In the genomic region with DNA sequence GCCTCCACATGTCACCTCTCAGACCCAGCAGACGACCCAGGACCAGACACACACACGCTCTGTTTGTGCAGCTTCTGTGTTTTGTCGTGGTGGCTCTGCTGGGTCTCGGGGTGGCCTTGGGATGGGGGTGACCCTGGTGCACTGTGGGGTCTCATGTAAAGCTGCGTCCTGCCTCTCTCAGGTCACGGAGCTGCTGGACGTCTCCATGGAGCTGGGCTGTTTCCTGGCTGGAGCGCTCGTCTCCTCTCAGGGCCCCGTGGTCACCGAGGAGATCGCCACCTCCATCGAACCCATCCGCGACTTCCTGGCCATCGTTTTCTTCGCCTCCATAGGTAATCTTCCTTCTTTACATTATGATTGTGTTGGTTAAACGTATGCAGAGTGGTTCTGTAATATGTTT, we compare ENCODE assay signal across 16 cellular contexts. TPM values are rescaled to one million over a fixed set of nuclear protein-coding genes. Genes with fewer than 3 reads are reported as not detected.
DNase-seq lines count a peak whose midpoint lies in the region; ATAC-seq and TF ChIP-seq lines count a peak whose summit lies in the region.
"Had no signal": no experiment of that assay in that cellular context is flagged by ENCODE, and none has a peak within 500 bp of the region (broad histone marks: within the 10 kb centered on the region; RNA-seq: fewer than 3 reads in every experiment).

No MANE protein-coding gene starts in this region.

- H3K4me3 ChIP-seq in H7 (ENCODE audit: insufficient read depth, low read depth, low read length), result no peak overlapping the region
- H3K4me3 ChIP-seq: GM23248 had no signal

- H3K36me3 Mint-ChIP-seq in chondrocyte (ENCODE audit: low read depth), result peaks cover 27% of the 10 kb centered on the region
- H3K36me3 Mint-ChIP-seq in activated naive CD4-positive, alpha-beta T cell treated with anti-CD3 and anti-CD28 coated beads, Interleukin-2, amount 50 U/mL, for 72 hours, result peaks cover 17 to 19% of the 10 kb centered on the region in 2 donors
- H3K36me3 Mint-ChIP-seq in HFFc6 (ENCODE audit: low read depth), result peaks cover 57% of the 10 kb centered on the region

- H3K36me3 ChIP-seq in H7 (replicated peaks; ENCODE audit: control insufficient read depth, insufficient read depth, low read length), result peaks cover 1% of the 10 kb centered on the region

- H3K4me1 Mint-ChIP-seq in chondrocyte (ENCODE audit: low read depth) (peaks cover 8% of the 10 kb centered on the region), HFFc6 (ENCODE audit: low read depth) (0 out of 2 replicates have a peak, but pooled peaks cover 4% of the 10 kb centered on the region)

- no peaks in the 10 kb centered on the region for H3K27me3 ChIP-seq in H7 (ENCODE audit: control insufficient read depth, insufficient read depth, low read length)

- H3K27me3 Mint-ChIP-seq in chondrocyte (ENCODE audit: low read depth), result no peaks in the 10 kb centered on the region
- H3K27me3 Mint-ChIP-seq in HFFc6 (ENCODE audit: insufficient read depth), result peaks cover 2% of the 10 kb centered on the region; the same call in 1 of the 2 replicates
- H3K27me3 Mint-ChIP-seq: CD8-positive, alpha-beta memory T cell; IgD-negative memory B cell had no signal

- H3K4me3 Mint-ChIP-seq in chondrocyte (ENCODE audit: unreplicated experiment) (no peak overlapping the region), HFFc6 (no peak overlapping the region)
- H3K4me3 Mint-ChIP-seq: CD8-positive, alpha-beta memory T cell; IgD-negative memory B cell had no signal

- ATAC-seq in HG03469 (IDR thresholded peaks at IDR 0.05; ENCODE audit: unreplicated experiment), result no peak
- no peak for ATAC-seq in activated naive CD4-positive, alpha-beta T cell treated with anti-CD3 and anti-CD28 coated beads, Interleukin-2, amount 50 U/mL, for 72 hours

- peak; percentile 32 for DNase-seq in H7
- peak; percentile 66 for DNase-seq in chondrocyte (ENCODE audit: low spot score)
- peak; percentile 59 for DNase-seq in mesenteric fat pad (ENCODE audit: low spot score)
- DNase-seq in medulla oblongata (ENCODE audit: extremely low spot score), result no peak
- no peak for DNase-seq in activated naive CD4-positive, alpha-beta T cell treated with anti-CD3 and anti-CD28 coated beads, Interleukin-2, amount 50 U/mL, for 72 hours (ENCODE audit: low spot score in 2 of 2)
- DNase-seq in HFFc6, result no peak
- DNase-seq: Calu3; CD8-positive, alpha-beta memory T cell; DMS153; GM23248; HCEC 1CT; MV-4-11; NCI-H1694; NCI-H2081 treated with DMSO at 0.1 percent for 48 hours had no signal

- H3K9me3 Mint-ChIP-seq in chondrocyte (ENCODE audit: low read depth), result peaks cover 4% of the 10 kb centered on the region
- H3K9me3 Mint-ChIP-seq in activated naive CD4-positive, alpha-beta T cell treated with anti-CD3 and anti-CD28 coated beads, Interleukin-2, amount 50 U/mL, for 72 hours, result no peaks in the 10 kb centered on the region
- peaks cover 15% of the 10 kb centered on the region for H3K9me3 Mint-ChIP-seq in HFFc6

- TF ChIP-seq CTCF in chondrocyte (IDR thresholded peaks at IDR 0.05) (no peak), HFFc6 (IDR thresholded peaks at IDR 0.05) (no peak)

- H3K27ac Mint-ChIP-seq in chondrocyte (ENCODE audit: unreplicated experiment) (no peak overlapping the region), HFFc6 (no peak overlapping the region)
- peak overlapping the region in 1 of 2 donors; percentile 36 for H3K27ac Mint-ChIP-seq in activated naive CD4-positive, alpha-beta T cell treated with anti-CD3 and anti-CD28 coated beads, Interleukin-2, amount 50 U/mL, for 72 hours
- H3K27ac Mint-ChIP-seq: IgD-negative memory B cell had no signal

RNA-seq across cellular contexts. Expression of gene TFDP1, which starts 45.4 kb away (rescaled TPM):
- 62.2 and 78.2 TPM in 2 replicates for total RNA-seq in H7 (2014; rRNA removed; shearing (Covaris generic))
- 52.8 to 76.0 TPM (median 54.3 TPM) in 3 replicates for total RNA-seq in chondrocyte
- 66.4 TPM for total RNA-seq in mesenteric fat pad
- total RNA-seq in activated naive CD4-positive, alpha-beta T cell treated with anti-CD3 and anti-CD28 coated beads, Interleukin-2, amount 50 U/mL, for 72 hours, result 100 to 1,000 TPM in 1 of 2 donors, 10 to 100 TPM in 1; 95.1 to 173 TPM
- 100 to 1,000 TPM; 121 to 155 (median 150) TPM for total RNA-seq in HFFc6 (2021; fragmentation: NEBNext Ultra II Directional; extraction: Animal tissue kit (Norgen Biotek cat#: 25700))

RNA-seq across cellular contexts. Expression of gene DCUN1D2, which starts 48.7 kb away (rescaled TPM):
- total RNA-seq in H7 (2014; rRNA removed; shearing (Covaris generic)), result 11.9 and 15.5 TPM in 2 replicates
- total RNA-seq in chondrocyte, result 17.0 to 24.9 TPM (median 19.5 TPM) in 3 replicates
- total RNA-seq in mesenteric fat pad, result 21.7 TPM
- 10 to 100 TPM; 18.9 to 36.5 TPM for total RNA-seq in activated naive CD4-positive, alpha-beta T cell treated with anti-CD3 and anti-CD28 coated beads, Interleukin-2, amount 50 U/mL, for 72 hours
- total RNA-seq in HFFc6 (2021; fragmentation: NEBNext Ultra II Directional; extraction: Animal tissue kit (Norgen Biotek cat#: 25700)), result 1 to 10 TPM; 7.6 to 9.3 (median 9.0) TPM

Comparison
In these comparisons a context has a peak if more than half of its experiments do, and no peak if none do; other contexts are left out.
1. DNase-seq: peak in H7 (single experiment), chondrocyte (single experiment) and mesenteric fat pad (single experiment); none in medulla oblongata (single experiment), activated naive CD4-positive, alpha-beta T cell treated with anti-CD3 and anti-CD28 coated beads, Interleukin-2, amount 50 U/mL, for 72 hours (0 of 2) and HFFc6 (single experiment).